Comparison of ENCODE assay signal across 16 cellular contexts in genomic region chr16:28931801-28932225, GRCh38. TPM values are rescaled to one million over a fixed set of nuclear protein-coding genes. Genes with fewer than 3 reads are reported as not detected.
DNase-seq lines count a peak whose midpoint lies in the region; ATAC-seq and TF ChIP-seq lines count a peak whose summit lies in the region.
"Had no signal": no experiment of that assay in that cellular context is flagged by ENCODE, and none has a peak within 500 bp of the region (broad histone marks: within the 10 kb centered on the region; RNA-seq: fewer than 3 reads in every experiment).

Gene CD19, plus strand, starts transcription at chr16:28931971. Its CDS starts 30 bp downstream, at chr16:28932001.

- no peaks in the 10 kb centered on the region for H3K36me3 Mint-ChIP-seq in activated CD4-positive, alpha-beta memory T cell treated with anti-CD3 and anti-CD28 coated beads, Interleukin-2, amount 10 ng/mL, durations not matched to agents 7 days and 5 days (ENCODE audit: low read depth)
- H3K36me3 Mint-ChIP-seq in neural crest cell (ENCODE audit: low read depth), result no peaks in the 10 kb centered on the region

- peak; percentile 61 for TF ChIP-seq POLR2A in GM19193 (IDR thresholded peaks at IDR 0.05; ENCODE audit: extremely low read depth, insufficient read depth, insufficient read length)

- no peaks in the 10 kb centered on the region; the same call in 1 of the 2 replicates for H3K9me3 ChIP-seq in DOHH2 (ENCODE audit: control insufficient read depth, insufficient read depth, low read length)
- H3K9me3 ChIP-seq: upper lobe of left lung had no signal

- peaks cover 22% of the 10 kb centered on the region for H3K4me1 Mint-ChIP-seq in activated CD4-positive, alpha-beta memory T cell treated with anti-CD3 and anti-CD28 coated beads, Interleukin-2, amount 10 ng/mL, durations not matched to agents 7 days and 5 days
- H3K4me1 Mint-ChIP-seq in neural crest cell, result no peaks in the 10 kb centered on the region

- no peak for TF ChIP-seq CTCF in DOHH2 (IDR thresholded peaks at IDR 0.05; ENCODE audit: low read depth, low read length, poor library complexity, severe bottlenecking)
- TF ChIP-seq CTCF in neural crest cell (conservative IDR thresholded peaks at IDR 0.05), result no peak

- no peaks in the 10 kb centered on the region for H3K9me2 ChIP-seq in DOHH2 (replicated peaks; ENCODE audit: control insufficient read depth, low read length)

- H3K4me3 ChIP-seq in DOHH2 (ENCODE audit: low read length), result peak within 1 kb of the TSS; percentile 97
- H3K4me3 ChIP-seq: upper lobe of left lung had no signal

- H3K27ac Mint-ChIP-seq in activated CD4-positive, alpha-beta memory T cell treated with anti-CD3 and anti-CD28 coated beads, Interleukin-2, amount 10 ng/mL, durations not matched to agents 7 days and 5 days, result peak within 1 kb of the TSS; percentile 23
- H3K27ac Mint-ChIP-seq in neural crest cell (ENCODE audit: unreplicated experiment), result peak within 1 kb of the TSS; percentile 84

- H3K36me3 ChIP-seq in DOHH2 (ENCODE audit: control insufficient read depth, low read length), result peaks cover 51% of the 10 kb centered on the region
- H3K36me3 ChIP-seq: upper lobe of left lung had no signal

- H3K27me3 ChIP-seq in DOHH2 (ENCODE audit: control insufficient read depth, low read length), result no peaks in the 10 kb centered on the region
- H3K27me3 ChIP-seq: upper lobe of left lung had no signal

- H3K4me3 Mint-ChIP-seq in activated CD4-positive, alpha-beta memory T cell treated with anti-CD3 and anti-CD28 coated beads, Interleukin-2, amount 10 ng/mL, durations not matched to agents 7 days and 5 days, result no peak within 1 kb of the TSS
- no peak within 1 kb of the TSS for H3K4me3 Mint-ChIP-seq in neural crest cell

- H3F3A ChIP-seq in DOHH2 (ENCODE audit: control insufficient read depth, insufficient read depth), result peaks cover 41% of the 10 kb centered on the region

- no peak for DNase-seq in activated CD4-positive, alpha-beta memory T cell treated with anti-CD3 and anti-CD28 coated beads, Interleukin-2, amount 10 ng/mL, durations not matched to agents 7 days and 5 days
- DNase-seq in neural crest cell (ENCODE audit: low read depth, low spot score), result no peak
- no peak for DNase-seq in NCI-H1092 (lab: John Stamatoyannopoulos, UW)
- no peak for DNase-seq in NCI-H526 (lab: John Stamatoyannopoulos, UW)
- DNase-seq: DMS153; effector CD8-positive, alpha-beta T cell; mammary epithelial cell; NCI-H510A; SIG-M5; upper lobe of left lung had no signal

- peaks cover 43% of the 10 kb centered on the region for H3K79me2 ChIP-seq in DOHH2 (ENCODE audit: control insufficient read depth, low read length)

- peaks cover 5% of the 10 kb centered on the region; the same call in 1 of the 2 replicates for H4K20me1 ChIP-seq in DOHH2 (ENCODE audit: control insufficient read depth, insufficient read depth, low read depth, low read length)

- H3K27me3 Mint-ChIP-seq in activated CD4-positive, alpha-beta memory T cell treated with anti-CD3 and anti-CD28 coated beads, Interleukin-2, amount 10 ng/mL, durations not matched to agents 7 days and 5 days, result no peaks in the 10 kb centered on the region
- H3K27me3 Mint-ChIP-seq in neural crest cell (ENCODE audit: low read depth), result peaks cover 4% of the 10 kb centered on the region

- CTCF ChIA-PET in activated CD4-positive, alpha-beta memory T cell treated with anti-CD3 and anti-CD28 coated beads, Interleukin-2, amount 10 ng/mL, durations not matched to agents 7 days and 5 days (lab: Charles Lee), result interaction anchor here (0.8 to 2.7 kb wide), 2 partner anchors 10 to 13 kb away, joined by 3 to 15 read pairs; no protein-coding TSS in a partner anchor

- peaks cover 62% of the 10 kb centered on the region for H3K4me1 ChIP-seq in DOHH2 (ENCODE audit: control insufficient read depth, low read length)

- H3K27ac ChIP-seq in DOHH2 (ENCODE audit: low read depth, low read length), result peak within 1 kb of the TSS; percentile 99
- H3K27ac ChIP-seq: upper lobe of left lung had no signal

- peak within 1 kb of the TSS; percentile 96 for H3K4me2 ChIP-seq in DOHH2 (ENCODE audit: low read length)

- H3K9me3 Mint-ChIP-seq in activated CD4-positive, alpha-beta memory T cell treated with anti-CD3 and anti-CD28 coated beads, Interleukin-2, amount 10 ng/mL, durations not matched to agents 7 days and 5 days, result no peaks in the 10 kb centered on the region
- peaks cover 4% of the 10 kb centered on the region for H3K9me3 Mint-ChIP-seq in neural crest cell

- no peak for ATAC-seq in HG02763 (IDR thresholded peaks at IDR 0.05; ENCODE audit: unreplicated experiment)
- ATAC-seq: activated CD4-positive, CD25-positive, alpha-beta regulatory T cell treated with anti-CD3 and anti-CD28 coated beads, Interleukin-2, amount 50 U/mL, for 24 hours had no signal

- POLR2A ChIA-PET in activated CD4-positive, alpha-beta memory T cell treated with anti-CD3 and anti-CD28 coated beads, Interleukin-2, amount 10 ng/mL, durations not matched to agents 7 days and 5 days (lab: Charles Lee), result no interaction called here

RNA-seq across cellular contexts. Expression of gene CD19, which starts in this region (rescaled TPM):
- total RNA-seq in activated CD4-positive, alpha-beta memory T cell treated with anti-CD3 and anti-CD28 coated beads, Interleukin-2, amount 10 ng/mL, durations not matched to agents 7 days and 5 days, result not detected
- not detected in 2 replicates for total RNA-seq in neural crest cell
- total RNA-seq: H4, mammary epithelial cell, renal cortical epithelial cell had no signal
